11 cellular contexts compared by ENCODE assay signal in genomic region chr9:124262596-124263045, GRCh38. TPM values are rescaled to one million over a fixed set of nuclear protein-coding genes. Genes with fewer than 3 reads are reported as not detected.
DNase-seq lines count a peak whose midpoint lies in the region; ATAC-seq and TF ChIP-seq lines count a peak whose summit lies in the region.
"Had no signal": no experiment of that assay in that cellular context is flagged by ENCODE, and none has a peak within 500 bp of the region (broad histone marks: within the 10 kb centered on the region; RNA-seq: fewer than 3 reads in every experiment).

No MANE protein-coding gene starts in this region.

- H3K27me3 Mint-ChIP-seq in brain: peaks cover under 1% of the 10 kb centered on the region

- WGBS in mesodermal cell (ENCODE audit: insufficient coverage in 2 of 2), 2 experiments: 62 to 67% methylated on average over 6 to 7 of the region's 9 CpGs

- H3K27ac ChIP-seq in left ventricle myocardium inferior (replicated peaks): peak overlapping the region; percentile 84
- peak overlapping the region; percentile 72 for H3K27ac ChIP-seq in mesodermal cell (ENCODE audit: low read depth, low read length, severe bottlenecking)
- peak overlapping the region; percentile 94 for H3K27ac ChIP-seq in upper lobe of right lung
- H3K27ac ChIP-seq: parathyroid adenoma had no signal

- peak overlapping the region; percentile 24 to 99 (median 96) for H3K27ac Mint-ChIP-seq in brain

- H3K4me1 ChIP-seq in left ventricle myocardium inferior: peaks cover 84% of the 10 kb centered on the region
- H3K4me1 ChIP-seq in mesodermal cell (ENCODE audit: control insufficient read depth, insufficient read depth, low read length, poor library complexity, severe bottlenecking): peaks cover 58% of the 10 kb centered on the region
- peaks cover 79% of the 10 kb centered on the region for H3K4me1 ChIP-seq in upper lobe of right lung
- H3K4me1 ChIP-seq: parathyroid adenoma had no signal

- H3K9me3 ChIP-seq in left ventricle myocardium inferior (replicated peaks): no peaks in the 10 kb centered on the region
- no peaks in the 10 kb centered on the region for H3K9me3 ChIP-seq in mesodermal cell (ENCODE audit: control insufficient read depth, low read length)
- H3K9me3 ChIP-seq in upper lobe of right lung: no peaks in the 10 kb centered on the region

- H3K27me3 ChIP-seq in left ventricle myocardium inferior (ENCODE audit: low read depth) (no peaks in the 10 kb centered on the region), upper lobe of right lung (no peaks in the 10 kb centered on the region)

- no peak for TF ChIP-seq CTCF in left ventricle myocardium inferior (IDR thresholded peaks at IDR 0.05; ENCODE audit: borderline replicate concordance)
- TF ChIP-seq CTCF in brain (conservative IDR thresholded peaks at IDR 0.05): no peak
- TF ChIP-seq CTCF in upper lobe of right lung (IDR thresholded peaks at IDR 0.05): no peak

- peaks cover 91% of the 10 kb centered on the region for H3K4me1 Mint-ChIP-seq in brain

- no peaks in the 10 kb centered on the region for H3K36me3 ChIP-seq in left ventricle myocardium inferior
- peaks cover 7% of the 10 kb centered on the region for H3K36me3 ChIP-seq in mesodermal cell (ENCODE audit: control insufficient read depth, insufficient read depth, low read length)
- H3K36me3 ChIP-seq in upper lobe of right lung: no peaks in the 10 kb centered on the region

- H3K4me3 ChIP-seq in left ventricle myocardium inferior (peak overlapping the region; percentile 4), mesodermal cell (ENCODE audit: extremely low read depth, insufficient read depth, low read length, poor library complexity, severe bottlenecking) (no peak overlapping the region), upper lobe of right lung (peak overlapping the region; percentile 36)

- ATAC-seq in left cardiac atrium: no peak
- ATAC-seq in upper lobe of right lung: no peak
- ATAC-seq in GM19328 (IDR thresholded peaks at IDR 0.05; ENCODE audit: unreplicated experiment): no peak

- H3K4me3 Mint-ChIP-seq in brain: peak overlapping the region; percentile 52 to 82 (median 67)

- H3K9me3 Mint-ChIP-seq in brain: peaks cover 0 to 3% (median 0%) of the 10 kb centered on the region in 5 experiments

- DNase-seq in left ventricle myocardium inferior: no peak
- no peak for DNase-seq in left cardiac atrium
- DNase-seq in upper lobe of right lung: no peak
- DNase-seq in NCI-H187 treated with DMSO at 0.1 percent for 48 hours (lab: John Stamatoyannopoulos, UW): no peak
- DNase-seq in SW480 (ENCODE audit: low spot score): no peak
- DNase-seq: GF-D8, NCI-H1930 had no signal

- intact Hi-C loops in left ventricle myocardium inferior (cut with micrococcal nuclease) (no loop called here), left cardiac atrium (cut with DNase I) (no loop called here), upper lobe of right lung (cut with DNase I) (no loop called here)

- H3K36me3 Mint-ChIP-seq in brain: no peaks in the 10 kb centered on the region

RNA-seq across cellular contexts. Expression of gene NEK6, which starts 4.9 kb away (rescaled TPM):
- 8.7 TPM for total RNA-seq in left ventricle myocardium inferior
- 10 to 100 TPM; 28.7 to 32.6 TPM for total RNA-seq in left cardiac atrium
- polyA plus RNA-seq in brain (ENCODE audit: insufficient read depth, low read depth, low replicate concordance): 43.2 TPM
- polyA plus RNA-seq in mesodermal cell (2013, experiment 1 of 2): 28.5 TPM
- 27.9 TPM for polyA plus RNA-seq in mesodermal cell (2013, experiment 2 of 2)
- total RNA-seq in upper lobe of right lung: 137 TPM
